10 cellular contexts compared by ENCODE assay signal in the genomic region with DNA sequence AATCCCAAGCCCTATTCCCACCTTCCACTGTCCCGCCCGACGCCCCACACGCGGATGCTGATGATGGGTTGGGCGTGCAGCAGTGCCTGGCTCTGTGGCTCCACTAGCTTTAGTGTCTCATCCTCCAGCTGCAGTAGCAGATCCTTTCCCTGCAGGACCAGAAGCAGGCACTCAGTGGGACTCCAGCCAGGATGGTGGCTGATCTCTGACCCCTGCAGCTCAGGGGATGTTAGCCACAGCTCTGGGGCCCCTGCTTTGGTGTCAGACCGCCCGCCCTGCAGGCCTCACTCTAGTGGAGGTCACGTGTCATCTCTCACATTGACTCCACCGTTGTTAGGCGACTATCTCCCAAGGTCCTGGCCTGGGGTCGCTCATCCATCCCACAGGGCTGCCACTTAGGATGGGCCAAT. TPM values are rescaled to one million over a fixed set of nuclear protein-coding genes. Genes with fewer than 3 reads are reported as not detected.
DNase-seq lines count a peak whose midpoint lies in the region; ATAC-seq and TF ChIP-seq lines count a peak whose summit lies in the region.
"Had no signal": no experiment of that assay in that cellular context is flagged by ENCODE, and none has a peak within 500 bp of the region (broad histone marks: within the 10 kb centered on the region; RNA-seq: fewer than 3 reads in every experiment).

No MANE protein-coding gene starts in this region.

- H3K4me3 ChIP-seq in DND-41 (ENCODE audit: low read depth in 1 of 2, low read length in 2 of 2) (peak overlapping the region in 1 of 2 experiments; percentile 47; a peak in 2 of 4 replicates), left lung (no peak overlapping the region)
- H3K4me3 ChIP-seq: SJSA1 had no signal

- peaks cover 13% of the 10 kb centered on the region; the same call in 1 of the 2 replicates for H4K20me1 ChIP-seq in DND-41 (ENCODE audit: insufficient read depth, low read length)

- DNase-seq in DND-41 (peak; percentile 36), caudate nucleus (lab: John Stamatoyannopoulos, UW) (peak in 1 of 61 donors; percentile 20), COLO829 (ENCODE audit: low spot score) (no peak), glomerular visceral epithelial cell (ENCODE audit: extremely low spot score) (no peak), left lung (no peak), middle frontal gyrus (ENCODE audit: extremely low spot score, low spot score) (no peak)

- H3K27ac ChIP-seq in DND-41 (ENCODE audit: low read length): peak overlapping the region; percentile 89
- peak overlapping the region; percentile 9 for H3K27ac ChIP-seq in caudate nucleus (ENCODE audit: low read depth, low read length)
- H3K27ac ChIP-seq in left lung: no peak overlapping the region
- H3K27ac ChIP-seq: SJSA1 had no signal

- H3K27me3 ChIP-seq in DND-41 (ENCODE audit: insufficient read depth, low read length, poor library complexity): no peaks in the 10 kb centered on the region
- H3K27me3 ChIP-seq in left lung: no peaks in the 10 kb centered on the region
- H3K27me3 ChIP-seq: SJSA1, upper lobe of left lung had no signal

- intact Hi-C loops in left lung (cut with DNase I): no loop called here

- H3K4me1 ChIP-seq in DND-41 (ENCODE audit: insufficient read depth, low read length) (peaks cover 46% of the 10 kb centered on the region), left lung (peaks cover 0 to 11% of the 10 kb centered on the region in 2 donors)

- peak overlapping the region; percentile 50 for H3K9ac ChIP-seq in DND-41 (ENCODE audit: low read depth, low read length)

- H3K36me3 ChIP-seq in DND-41 (ENCODE audit: insufficient read depth, low read length): no peaks in the 10 kb centered on the region
- peaks cover 0 to 7% of the 10 kb centered on the region in 2 donors for H3K36me3 ChIP-seq in left lung
- H3K36me3 ChIP-seq: SJSA1 had no signal

- no peak for TF ChIP-seq CTCF in DND-41 (IDR thresholded peaks at IDR 0.05; ENCODE audit: borderline replicate concordance, extremely low read depth, low read length, poor library complexity, severe bottlenecking)
- TF ChIP-seq CTCF in left lung (IDR thresholded peaks at IDR 0.05): no peak

- ATAC-seq in DND-41 (ENCODE audit: insufficient read depth, low read depth) (peak; percentile 14), GM19468 (IDR thresholded peaks at IDR 0.05; ENCODE audit: extremely low read depth, unreplicated experiment) (peak; percentile 15), HG03175 (IDR thresholded peaks at IDR 0.05; ENCODE audit: unreplicated experiment) (peak; percentile 56), left lung (no peak)

- peak overlapping the region; percentile 65 for H3K4me2 ChIP-seq in DND-41 (ENCODE audit: insufficient read depth, low read length)

- H2AFZ ChIP-seq in DND-41 (ENCODE audit: low read depth, low read length): peak overlapping the region; percentile 55; the same call in 1 of the 2 replicates

- H3K9me3 ChIP-seq in DND-41 (ENCODE audit: insufficient read depth, low read length, severe bottlenecking) (no peaks in the 10 kb centered on the region), left lung (no peaks in the 10 kb centered on the region)
- H3K9me3 ChIP-seq: SJSA1, upper lobe of left lung had no signal

- H3K79me2 ChIP-seq in DND-41 (ENCODE audit: insufficient read depth, low read length): no peaks in the 10 kb centered on the region

RNA-seq across cellular contexts. Expression of a gene that starts 11.8 kb away (rescaled TPM):
- total RNA-seq in left lung: 10 to 100 TPM; 55.2 to 79.3 TPM

RNA-seq across cellular contexts. Expression of a gene that starts 16.8 kb away (rescaled TPM):
- 10 to 100 TPM; 30.7 to 32.1 TPM for total RNA-seq in left lung

RNA-seq across cellular contexts. Expression of a gene that starts 38.7 kb away (rescaled TPM):
- under 1 TPM; 0.86 to 0.90 TPM for total RNA-seq in left lung

Comparison
In these comparisons a context has a peak if more than half of its experiments do, and no peak if none do; other contexts are left out.
1. H3K27ac ChIP-seq: peak in DND-41 (single experiment) and caudate nucleus (single experiment); none in left lung (0 of 2).